8 cellular contexts compared by ENCODE assay signal in the genomic region with DNA sequence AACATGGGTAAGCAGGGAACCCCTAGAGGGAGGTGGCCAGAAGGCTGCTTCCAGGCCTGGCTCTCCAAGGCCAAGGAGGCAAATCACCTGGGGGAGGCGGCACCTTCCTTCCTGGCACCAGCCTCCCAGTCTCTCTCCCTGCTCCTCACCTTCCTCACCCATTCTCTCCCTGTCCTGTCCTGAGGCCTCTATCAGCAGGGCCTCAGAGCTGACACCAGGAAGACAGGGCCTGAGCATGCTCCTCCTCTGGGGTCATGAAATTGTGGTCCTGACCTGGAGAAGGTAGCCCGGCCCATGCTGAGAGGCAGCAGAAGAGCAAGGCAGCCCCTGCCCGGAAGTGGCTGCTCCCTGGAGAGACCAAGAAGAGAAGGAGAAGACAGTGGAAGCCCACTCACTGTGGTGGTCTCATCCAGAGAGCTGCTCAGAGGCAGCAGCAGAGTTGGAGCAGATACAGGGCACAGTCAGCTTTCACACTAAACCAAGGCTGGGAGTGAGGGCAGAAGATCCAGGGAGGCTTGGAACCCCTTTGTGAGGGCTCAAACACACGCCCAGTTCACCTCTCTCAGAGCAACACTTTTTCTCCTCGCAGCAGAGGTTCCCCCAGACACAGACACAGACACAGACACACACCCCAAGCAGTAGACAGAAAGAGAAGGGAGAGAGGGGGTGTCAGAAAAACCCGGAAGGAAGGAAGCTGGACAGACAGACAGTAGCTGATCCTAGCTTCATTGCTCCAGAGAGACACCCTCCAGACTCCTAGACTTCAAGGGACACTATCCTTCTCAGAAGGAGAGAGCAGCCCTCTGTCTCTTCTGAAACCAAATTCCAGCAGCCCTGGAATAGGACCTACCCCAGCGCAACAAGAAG. TPM values are rescaled to one million over a fixed set of nuclear protein-coding genes. Genes with fewer than 3 reads are reported as not detected.
DNase-seq lines count a peak whose midpoint lies in the region; TF ChIP-seq lines count a peak whose summit lies in the region.

No MANE protein-coding gene starts in this region.

- H4K20me1 ChIP-seq in SU-DHL-6 (ENCODE audit: low read depth, low read length) = no peaks in the 10 kb centered on the region

- TF ChIP-seq EP300 in esophagus muscularis mucosa (IDR thresholded peaks at IDR 0.05) = no peak
- no peak for TF ChIP-seq EP300 in ovary (IDR thresholded peaks at IDR 0.05)

- H3K27ac ChIP-seq in SU-DHL-6 (ENCODE audit: low read depth, low read length) (no peak overlapping the region), esophagus muscularis mucosa (replicated peaks in 1 of 4) (peak overlapping the region; percentile 90 to 98 (median 96)), ovary (peak overlapping the region; percentile 79 to 89)

- H3F3A ChIP-seq in SU-DHL-6 (ENCODE audit: insufficient read depth) = peaks cover 19% of the 10 kb centered on the region

- TF ChIP-seq CTCF in SU-DHL-6 (IDR thresholded peaks at IDR 0.05; ENCODE audit: insufficient read depth, low read length, poor library complexity, severe bottlenecking) = no peak
- TF ChIP-seq CTCF in esophagus muscularis mucosa (IDR thresholded peaks at IDR 0.05) = no peak
- no peak for TF ChIP-seq CTCF in ovary (IDR thresholded peaks at IDR 0.05)
- no peak for TF ChIP-seq CTCF in GM10266 (IDR thresholded peaks at IDR 0.05; ENCODE audit: control insufficient read depth, insufficient read depth, low read depth, missing control alignments)

- DNase-seq in ELR (ENCODE audit: low read depth) (peak; percentile 38), esophagus muscularis mucosa (ENCODE audit: extremely low spot score) (no peak), ovary (peak in 1 of 5 donors; percentile 44), globus pallidus (ENCODE audit: low spot score) (no peak), GM10266 (ENCODE audit: extremely low spot score) (no peak), NCI-H345 treated with DMSO at 0.1 percent for 48 hours (lab: John Stamatoyannopoulos, UW; ENCODE audit: unreplicated experiment) (no peak)
- no peak for DNase-seq in stimulated activated CD4-positive, alpha-beta T cell treated with anti-CD3 and anti-CD28 coated beads, Interleukin-2, amount 100 ng/mL, for 48 hours

- no peaks in the 10 kb centered on the region for H3K27me3 ChIP-seq in SU-DHL-6 (ENCODE audit: low read length)
- H3K27me3 ChIP-seq in esophagus muscularis mucosa = no peaks in the 10 kb centered on the region
- no peaks in the 10 kb centered on the region for H3K27me3 ChIP-seq in ovary

- intact Hi-C loops in esophagus muscularis mucosa (cut with DNase I) = loop anchor here (2.0 kb wide), 1 partner anchor 15 kb away; no protein-coding TSS in a partner anchor
- intact Hi-C loops in ovary (cut with DNase I) = loop anchor here in 1 of 4 donors (2.0 kb wide), 1 partner anchor 133 kb away; a partner anchor contains a TSS

- peak overlapping the region; percentile 55; the same call in 1 of the 2 replicates for H3K9ac ChIP-seq in SU-DHL-6 (ENCODE audit: low read length)

- TF ChIP-seq POLR2A in esophagus muscularis mucosa (IDR thresholded peaks at IDR 0.05; ENCODE audit: low read depth) = no peak
- no peak for TF ChIP-seq POLR2A in ovary (IDR thresholded peaks at IDR 0.05)

- H3K36me3 ChIP-seq in SU-DHL-6 (ENCODE audit: low read length) (no peaks in the 10 kb centered on the region), esophagus muscularis mucosa (no peaks in the 10 kb centered on the region), ovary (no peaks in the 10 kb centered on the region)

- H3K4me2 ChIP-seq in SU-DHL-6 (ENCODE audit: low read depth, low read length, poor library complexity, severe bottlenecking) = peak overlapping the region; percentile 86

- no peak overlapping the region for H3K4me3 ChIP-seq in SU-DHL-6 (ENCODE audit: insufficient read depth, low read length, poor library complexity, severe bottlenecking)
- peak overlapping the region; percentile 93 to 97 (median 94) for H3K4me3 ChIP-seq in esophagus muscularis mucosa
- peak overlapping the region; percentile 99 for H3K4me3 ChIP-seq in ovary

- H3K9me3 ChIP-seq in SU-DHL-6 (ENCODE audit: insufficient read depth, low read length) = no peaks in the 10 kb centered on the region
- no peaks in the 10 kb centered on the region for H3K9me3 ChIP-seq in esophagus muscularis mucosa
- no peaks in the 10 kb centered on the region for H3K9me3 ChIP-seq in ovary

- 8% methylated on average over 6 of the region's 7 CpGs for WGBS in esophagus muscularis mucosa
- WGBS in ovary, 3 donors = 2 to 4% (median 3%) methylated on average over 7 of the region's 7 CpGs

- H3K4me1 ChIP-seq in esophagus muscularis mucosa = peaks cover 68 to 82% (median 79%) of the 10 kb centered on the region in 4 donors
- H3K4me1 ChIP-seq in ovary (ENCODE audit: insufficient read depth) = peaks cover 17% of the 10 kb centered on the region

- H3K79me2 ChIP-seq in SU-DHL-6 (ENCODE audit: insufficient read depth, low read length) = no peaks in the 10 kb centered on the region

- no peak overlapping the region for H2AFZ ChIP-seq in SU-DHL-6 (ENCODE audit: low read depth, low read length, severe bottlenecking)

- no peaks in the 10 kb centered on the region for H3K9me2 ChIP-seq in SU-DHL-6 (replicated peaks; ENCODE audit: insufficient read depth, low read length)

RNA-seq across cellular contexts. Expression of a gene that starts 1.8 kb away (rescaled TPM):
- total RNA-seq in esophagus muscularis mucosa (10 to 100 TPM; 19.1 to 66.2 (median 42.7) TPM), ovary (100 to 1,000 TPM in 1 of 7 donors, 10 to 100 TPM in 6; 12.9 to 145 (median 79.9) TPM)
- 10 to 100 TPM in 1 of 2 donors, 1 to 10 TPM in 1; 5.5 to 31.2 TPM for polyA plus RNA-seq in ovary

RNA-seq across cellular contexts. Expression of a gene that starts 32.1 kb away (rescaled TPM):
- total RNA-seq in esophagus muscularis mucosa = not detected
- not detected for total RNA-seq in ovary
- polyA plus RNA-seq in ovary = under 1 TPM in 1 of 2 donors, not detected in 1; 0.13 TPM

RNA-seq across cellular contexts. Expression of a gene that starts 40.3 kb away (rescaled TPM):
- total RNA-seq in esophagus muscularis mucosa (under 1 TPM in 1 of 4 donors, not detected in 3; 0.17 TPM), ovary (under 1 TPM in 1 of 7 donors, not detected in 6; 0.05 TPM)
- under 1 TPM in 1 of 2 donors, not detected in 1; 0.17 TPM for polyA plus RNA-seq in ovary

RNA-seq across cellular contexts. Expression of a gene that starts 47.6 kb away (rescaled TPM):
- total RNA-seq in esophagus muscularis mucosa (not detected), ovary (not detected)
- polyA plus RNA-seq in ovary = 1 to 10 TPM in 1 of 2 donors, not detected in 1; 1.7 TPM
